9 cellular contexts compared by ENCODE assay signal in the genomic region with DNA sequence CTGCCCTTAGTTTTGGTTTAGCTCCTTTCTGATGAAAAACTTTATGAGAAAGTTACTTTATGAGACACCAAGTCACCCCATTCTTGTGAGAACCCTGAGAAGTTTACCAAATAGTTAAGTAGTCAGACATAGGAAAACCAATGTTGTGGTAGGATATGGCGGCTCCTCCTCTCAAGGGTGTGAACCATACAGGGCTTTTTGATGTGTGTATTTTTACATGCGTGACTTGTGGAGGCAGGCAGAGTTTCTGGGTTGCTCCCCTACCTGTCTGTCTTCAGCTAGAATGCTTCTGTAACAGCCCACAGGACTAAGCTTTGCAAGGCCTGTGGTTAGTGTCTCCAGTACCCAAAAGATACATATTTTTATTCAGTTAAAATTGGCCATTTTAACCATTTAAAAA. TPM values are rescaled to one million over a fixed set of nuclear protein-coding genes. Genes with fewer than 3 reads are reported as not detected.
A peak's percentile ranks its signal among the peaks of the same experiment; 100 is the strongest.
DNase-seq lines count a peak whose midpoint lies in the region; ATAC-seq and TF ChIP-seq lines count a peak whose summit lies in the region.
"Had no signal": no experiment of that assay in that cellular context is flagged by ENCODE, and none has a peak within 500 bp of the region (broad histone marks: within the 10 kb centered on the region; RNA-seq: fewer than 3 reads in every experiment).

No MANE protein-coding gene starts in this region.

- peaks cover 2 to 82% (median 64%) of the 10 kb centered on the region in 9 donors for H3K4me1 ChIP-seq in heart right ventricle

- DNase-seq in CD1c-positive myeloid dendritic cell (ENCODE audit: extremely low spot score): peak; percentile 30
- peak; percentile 55 to 59 for DNase-seq in activated CD4-positive, alpha-beta T cell treated with anti-CD3 and anti-CD28 coated beads for 4 hours
- DNase-seq in heart right ventricle: no peak
- no peak for DNase-seq in RPMI8226
- no peak for DNase-seq in MG63
- no peak for DNase-seq in epidermal melanocyte (ENCODE audit: insufficient read length, low spot score)

- H3K4me3 ChIP-seq in heart right ventricle (no peak overlapping the region), MG63 (no peak overlapping the region)

- intact Hi-C loops in heart right ventricle (cut with DNase I): loop anchor here in 2 of 10 donors (5.0 kb wide), 1 partner anchor 43 kb away; no protein-coding TSS in a partner anchor

- ATAC-seq in HG02759 (IDR thresholded peaks at IDR 0.05; ENCODE audit: unreplicated experiment): peak; percentile 45
- no peak for ATAC-seq in heart right ventricle
- ATAC-seq in GM21825 (IDR thresholded peaks at IDR 0.05; ENCODE audit: unreplicated experiment): no peak

- H3K36me3 ChIP-seq in heart right ventricle (peaks cover 0 to 6% (median 0%) of the 10 kb centered on the region in 9 donors), MG63 (peaks cover 12% of the 10 kb centered on the region)

- peaks cover 0 to 13% (median 0%) of the 10 kb centered on the region in 11 donors for H3K9me3 ChIP-seq in heart right ventricle
- peaks cover 3% of the 10 kb centered on the region; the same call in 1 of the 2 replicates for H3K9me3 ChIP-seq in MG63

- 88 to 92% methylated on average over 2 of the region's 2 CpGs for WGBS in heart right ventricle, 2 donors

- no peak for TF ChIP-seq CTCF in heart right ventricle (IDR thresholded peaks at IDR 0.05)

- H3K27me3 ChIP-seq in heart right ventricle (no peaks in the 10 kb centered on the region), MG63 (no peaks in the 10 kb centered on the region)

- peak overlapping the region in 9 of 10 donors; percentile 29 to 83 (median 74) for H3K27ac ChIP-seq in heart right ventricle

RNA-seq across cellular contexts. Expression of a gene that starts 18.3 kb away (rescaled TPM):
- 10 to 100 TPM; 31.8 to 60.4 (median 47.0) TPM for total RNA-seq in heart right ventricle
- 10 to 100 TPM; 38.4 to 59.0 TPM for polyA plus RNA-seq in heart right ventricle
- total RNA-seq in MG63 (2014; rRNA removed; shearing (Covaris generic); ENCODE audit: low replicate concordance): 80.9 and 92.4 TPM in 2 replicates

RNA-seq across cellular contexts. Expression of a gene that starts 39.2 kb away (rescaled TPM):
- under 1 TPM in 1 of 10 donors, not detected in 9; 0.95 TPM for total RNA-seq in heart right ventricle
- not detected for polyA plus RNA-seq in heart right ventricle
- not detected in 2 replicates for total RNA-seq in MG63 (2014; rRNA removed; shearing (Covaris generic); ENCODE audit: low replicate concordance)
- total RNA-seq: mesenteric fat pad had no signal

Comparison
In these comparisons a context has a peak if more than half of its experiments do, and no peak if none do; other contexts are left out.
1. DNase-seq: peak in CD1c-positive myeloid dendritic cell (single experiment) and activated CD4-positive, alpha-beta T cell treated with anti-CD3 and anti-CD28 coated beads for 4 hours (2 of 2); none in heart right ventricle (0 of 2), RPMI8226 (single experiment), MG63 (single experiment) and epidermal melanocyte (single experiment).